ENCODE assay signal across 1 cellular context in the genomic region with DNA sequence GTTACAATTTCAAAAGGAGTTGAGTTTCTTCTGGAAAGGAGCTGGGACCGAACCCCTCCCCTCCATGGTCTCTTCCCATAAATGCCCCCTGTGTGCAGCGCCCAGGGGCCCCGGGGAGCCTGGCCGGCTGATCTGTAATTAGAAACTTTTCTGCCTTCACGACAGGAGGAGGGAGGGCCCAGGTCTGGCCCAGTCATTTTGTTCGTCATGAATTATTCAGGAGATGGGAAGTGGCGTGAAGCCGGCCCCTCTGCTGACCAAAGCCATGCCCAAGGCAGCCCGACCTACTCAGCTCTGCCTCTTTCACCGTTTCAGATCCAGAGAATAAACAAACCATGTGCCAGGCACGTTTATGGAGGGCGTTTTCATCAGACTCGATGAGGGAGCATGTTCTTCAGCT.
A peak's percentile ranks its signal among the peaks of the same experiment; 100 is the strongest.
TF ChIP-seq lines count a peak whose summit lies in the region.

No MANE protein-coding gene starts in this region.

TF ChIP-seq in HEK293, 187 proteins besides CTCF, POLR2A, EP300 and RAD21 (continued from another document):
- TF ChIP-seq ZNF423 (tag by site-specific recombination; IDR thresholded peaks at IDR 0.05) = peak; percentile 77
- TF ChIP-seq ZBTB20 (tag by site-specific recombination; IDR thresholded peaks at IDR 0.05) = peak; percentile 55
- TF ChIP-seq ZBTB17 (tag by site-specific recombination; IDR thresholded peaks at IDR 0.05) = 0 out of 2 replicates have a peak, but pooled peaks have one; percentile 14
- no peak for TF ChIP-seq TCF7L2 (IDR thresholded peaks at IDR 0.05; ENCODE audit: borderline replicate concordance, low read depth, low read length)
TF ChIP-seq in HEK293: peak in this region for 6.
